ENCODE assay signal across 11 cellular contexts in genomic region chr7:122674502-122674901, GRCh38. TPM values are rescaled to one million over a fixed set of nuclear protein-coding genes. Genes with fewer than 3 reads are reported as not detected.
A peak's percentile ranks its signal among the peaks of the same experiment; 100 is the strongest.
DNase-seq lines count a peak whose midpoint lies in the region; ATAC-seq and TF ChIP-seq lines count a peak whose summit lies in the region.
"Had no signal": no experiment of that assay in that cellular context is flagged by ENCODE, and none has a peak within 500 bp of the region (broad histone marks: within the 10 kb centered on the region; RNA-seq: fewer than 3 reads in every experiment).

No MANE protein-coding gene starts in this region.

- peak; percentile 79 for DNase-seq in NCI-H1092 treated with DMSO at 0.1 percent for 48 hours (lab: John Stamatoyannopoulos, UW)
- DNase-seq in NCI-H1092 (lab: John Stamatoyannopoulos, UW), result no peak
- DNase-seq in astrocyte of the spinal cord (ENCODE audit: low read depth, low spot score), result peak; percentile 94
- peak; percentile 53 for DNase-seq in inferior parietal cortex (ENCODE audit: extremely low spot score)
- no peak for DNase-seq in thoracic aorta (ENCODE audit: low spot score)
- no peak for DNase-seq in NCI-H446 (lab: John Stamatoyannopoulos, UW)
- DNase-seq: activated T-cell treated with anti-CD3 and anti-CD28 coated beads, Interleukin-2, amount 50 U/mL, for 72 hours; Karpas-422 had no signal

- no peaks in the 10 kb centered on the region for H3K9me3 ChIP-seq in thoracic aorta

- no peak overlapping the region for H3K4me3 ChIP-seq in astrocyte of the spinal cord (ENCODE audit: low read depth, low read length)
- peak overlapping the region; percentile 49 for H3K4me3 ChIP-seq in thoracic aorta

- no peak overlapping the region for H3K27ac ChIP-seq in thoracic aorta
- H3K27ac ChIP-seq: 22Rv1 had no signal

- in situ Hi-C loops in astrocyte of the spinal cord (cut with HindIII; ENCODE audit: low sequenced_read_pairs), result no loop called here

- H3K36me3 ChIP-seq in thoracic aorta, result no peaks in the 10 kb centered on the region

- no peaks in the 10 kb centered on the region for H3K27me3 ChIP-seq in thoracic aorta (replicated peaks; ENCODE audit: insufficient read depth)

- TF ChIP-seq CTCF in astrocyte of the spinal cord (IDR thresholded peaks at IDR 0.05; ENCODE audit: low read depth, low read length) (no peak), thoracic aorta (IDR thresholded peaks at IDR 0.05) (no peak)

- no peak for ATAC-seq in thoracic aorta (ENCODE audit: insufficient number of reproducible peaks, low FRiP score, low read depth)
- ATAC-seq in GM21447 (IDR thresholded peaks at IDR 0.05; ENCODE audit: unreplicated experiment), result no peak
- ATAC-seq in GM19351 (IDR thresholded peaks at IDR 0.05; ENCODE audit: unreplicated experiment), result no peak
- ATAC-seq: activated T-cell treated with anti-CD3 and anti-CD28 coated beads, Interleukin-2, amount 50 U/mL, for 72 hours had no signal

- H3K4me1 ChIP-seq in thoracic aorta (ENCODE audit: control insufficient read depth in 1 of 2, low read depth in 2 of 2), result peaks cover 0 to 13% of the 10 kb centered on the region in 2 donors

RNA-seq across cellular contexts. Expression of gene RNF133, which starts 24.4 kb away (rescaled TPM):
- 1 to 10 TPM in 1 of 2 donors, under 1 TPM in 1; 0.68 to 4.6 TPM for total RNA-seq in thoracic aorta
- total RNA-seq: activated T-cell treated with anti-CD3 and anti-CD28 coated beads, Interleukin-2, amount 50 U/mL, for 72 hours had no signal

RNA-seq across cellular contexts. Expression of gene RNF148, which starts 28.2 kb away (rescaled TPM):
- 1 to 10 TPM in 1 of 2 donors, under 1 TPM in 1; 0.27 to 3.5 TPM for total RNA-seq in thoracic aorta
- total RNA-seq: activated T-cell treated with anti-CD3 and anti-CD28 coated beads, Interleukin-2, amount 50 U/mL, for 72 hours had no signal

Comparison
In these comparisons a context has a peak if more than half of its experiments do, and no peak if none do; other contexts are left out.
1. DNase-seq: peak in NCI-H1092 treated with DMSO at 0.1 percent for 48 hours (single experiment), astrocyte of the spinal cord (single experiment) and inferior parietal cortex (single experiment); none in NCI-H1092 (single experiment), thoracic aorta (single experiment) and NCI-H446 (0 of 2).